Comparison of ENCODE assay signal across 8 cellular contexts in genomic region chr12:64680235-64680634, GRCh38.
DNase-seq lines count a peak whose midpoint lies in the region; ATAC-seq, FAIRE-seq and TF ChIP-seq lines count a peak whose summit lies in the region.

No MANE protein-coding gene starts in this region.

- no peaks in the 10 kb centered on the region for H3K9me3 Mint-ChIP-seq in endodermal cell

- H3K27ac Mint-ChIP-seq in endodermal cell, result peak overlapping the region; percentile 1

- H3K79me2 ChIP-seq in PC-3 (ENCODE audit: low read length), result peaks cover 38% of the 10 kb centered on the region

- peak overlapping the region; percentile 93 for H3K27ac ChIP-seq in PC-3 (ENCODE audit: low read length)
- peak overlapping the region; percentile 33 for H3K27ac ChIP-seq in endodermal cell (ENCODE audit: low read depth, low read length)
- peak overlapping the region in 1 of 4 donors; percentile 38 for H3K27ac ChIP-seq in pancreas

- ATAC-seq in PC-3, result peak; percentile 81
- ATAC-seq in pancreas, result peak; percentile 23 to 69 (median 40)
- ATAC-seq in GM18858 (IDR thresholded peaks at IDR 0.05; ENCODE audit: unreplicated experiment), result no peak

- TF ChIP-seq CTCF in PC-3 (conservative IDR thresholded peaks at IDR 0.05; ENCODE audit: low read depth, low read length), result no peak
- TF ChIP-seq CTCF in endodermal cell (conservative IDR thresholded peaks at IDR 0.05), result no peak
- TF ChIP-seq CTCF in pancreas (IDR thresholded peaks at IDR 0.05), result no peak

- peaks cover 9% of the 10 kb centered on the region for H3K36me3 Mint-ChIP-seq in endodermal cell (ENCODE audit: low read depth)

- intact Hi-C loops in PC-3 (cut with micrococcal nuclease), result no loop called here
- intact Hi-C loops in pancreas (cut with DNase I), result no loop called here

- POLR2A ChIA-PET in PC-3 (lab: Charles Lee; ENCODE audit: unreplicated experiment), result no interaction called here

- H3K4me3 ChIP-seq in PC-3 (ENCODE audit: low read length) (peak overlapping the region; percentile 65), endodermal cell (ENCODE audit: low read length) (no peak overlapping the region), pancreas (no peak overlapping the region)

- no peaks in the 10 kb centered on the region for H4K20me1 ChIP-seq in PC-3 (ENCODE audit: low read length)

- CTCF ChIA-PET in PC-3 (lab: Charles Lee), result no interaction called here

- peak overlapping the region; percentile 88 for H3K4me2 ChIP-seq in PC-3 (ENCODE audit: low read length)

- H3K36me3 ChIP-seq in PC-3 (ENCODE audit: low read depth, low read length) (no peaks in the 10 kb centered on the region), endodermal cell (ENCODE audit: control insufficient read depth, insufficient read depth, low read length) (peaks cover 6% of the 10 kb centered on the region), pancreas (no peaks in the 10 kb centered on the region)

- H3K9me2 ChIP-seq in PC-3 (replicated peaks; ENCODE audit: low read length), result no peaks in the 10 kb centered on the region

- H3K27me3 ChIP-seq in PC-3 (ENCODE audit: low read length) (no peaks in the 10 kb centered on the region), endodermal cell (ENCODE audit: control insufficient read depth, insufficient read depth, low read length, poor library complexity, severe bottlenecking) (no peaks in the 10 kb centered on the region), pancreas (no peaks in the 10 kb centered on the region)

- H3K9me3 ChIP-seq in PC-3 (ENCODE audit: low read length) (no peaks in the 10 kb centered on the region), endodermal cell (ENCODE audit: control insufficient read depth, low read length) (no peaks in the 10 kb centered on the region), pancreas (no peaks in the 10 kb centered on the region)

- 93 to 100% methylated on average over 2 to 4 of the region's 4 CpGs for WGBS in endodermal cell (ENCODE audit: insufficient coverage in 1 of 2, insufficient read length in 1 of 2), 2 experiments
- WGBS in pancreas, 2 donors, result 14 to 28% methylated on average over 4 of the region's 4 CpGs

- peaks cover 3% of the 10 kb centered on the region for H3F3A ChIP-seq in PC-3 (ENCODE audit: low read length, unreplicated experiment)

- H3K27me3 Mint-ChIP-seq in endodermal cell (ENCODE audit: insufficient read depth), result no peaks in the 10 kb centered on the region

- no TSS peak for BruUV-seq in PC-3 (replicated peaks; lab: Mats Ljungman, UMichigan)

- peak; percentile 50 for DNase-seq in COR-L47 (lab: John Stamatoyannopoulos, UW)
- DNase-seq in PC-3, result peak; percentile 90
- DNase-seq in endodermal cell, result peak; percentile 32
- DNase-seq in pancreas, result no peak
- DNase-seq in RKO (ENCODE audit: low spot score), result no peak
- no peak for DNase-seq in CD1c-positive myeloid dendritic cell (ENCODE audit: extremely low spot score)
- DNase-seq in mucosa of gallbladder (ENCODE audit: low spot score), result no peak

- H3K9ac ChIP-seq in PC-3 (ENCODE audit: low read length), result peak overlapping the region; percentile 65
- no peak overlapping the region for H3K9ac ChIP-seq in endodermal cell (ENCODE audit: extremely low read depth, low read length, poor library complexity, severe bottlenecking)

- H3K4me3 Mint-ChIP-seq in endodermal cell, result no peak overlapping the region

- peaks cover 53% of the 10 kb centered on the region for H3K4me1 Mint-ChIP-seq in endodermal cell

- peaks cover 44% of the 10 kb centered on the region for H3K4me1 ChIP-seq in PC-3 (ENCODE audit: insufficient read depth, low read length)
- peaks cover 18% of the 10 kb centered on the region for H3K4me1 ChIP-seq in endodermal cell (ENCODE audit: control insufficient read depth, insufficient read depth, low read length)
- H3K4me1 ChIP-seq in pancreas, result peaks cover 9 to 29% (median 21%) of the 10 kb centered on the region in 3 donors

- peak overlapping the region; percentile 54 for H2AFZ ChIP-seq in PC-3 (ENCODE audit: low read length)

- FAIRE-seq in pancreas (lab: Jason Lieb, UNC), result no peak

Comparison
In these comparisons a context has a peak if more than half of its experiments do, and no peak if none do; other contexts are left out.
1. DNase-seq: peak in COR-L47 (single experiment), PC-3 (single experiment) and endodermal cell (single experiment); none in pancreas (0 of 6), RKO (single experiment), CD1c-positive myeloid dendritic cell (single experiment) and mucosa of gallbladder (single experiment).